8 cellular contexts compared by ENCODE assay signal in the genomic region with DNA sequence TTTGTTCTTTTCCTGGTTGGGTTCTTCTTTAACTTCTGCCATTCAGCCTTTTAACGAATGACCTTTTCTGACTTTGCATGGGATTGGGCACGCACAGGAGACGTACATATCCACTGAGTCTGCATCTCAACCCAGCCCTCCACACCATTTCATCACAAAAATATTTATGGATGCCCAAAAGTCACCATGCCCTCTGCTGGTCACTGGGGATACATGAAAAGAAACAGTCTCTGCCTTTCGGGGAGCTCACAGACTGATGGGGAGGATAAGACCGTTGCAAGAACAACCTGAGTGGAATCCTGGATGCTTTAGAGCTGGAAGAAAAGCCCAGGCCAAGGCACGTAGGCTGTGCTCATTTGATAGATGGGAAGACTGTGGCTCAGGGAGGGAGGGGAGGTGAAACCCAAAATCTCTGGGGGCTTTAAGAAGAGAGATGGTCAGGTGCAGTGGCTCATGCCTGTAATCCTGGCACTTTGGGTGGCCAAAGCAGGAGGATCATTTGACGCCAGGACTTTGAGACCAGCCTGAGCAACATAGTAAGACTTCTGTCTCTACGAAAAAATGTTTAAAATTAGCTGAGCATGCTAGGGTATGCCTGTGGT. TPM values are rescaled to one million over a fixed set of nuclear protein-coding genes. Genes with fewer than 3 reads are reported as not detected.
DNase-seq lines count a peak whose midpoint lies in the region; ATAC-seq and TF ChIP-seq lines count a peak whose summit lies in the region.

No MANE protein-coding gene starts in this region.

- no peaks in the 10 kb centered on the region for H3K79me2 ChIP-seq in GM23338 (replicated peaks; ENCODE audit: insufficient read depth)
- H3K79me2 ChIP-seq in PC-3 (ENCODE audit: low read length), result no peaks in the 10 kb centered on the region

- H3K4me3 ChIP-seq in GM23338 (no peak overlapping the region), PC-3 (ENCODE audit: low read length) (peak overlapping the region; percentile 53; the same call in 1 of the 2 replicates), lower lobe of right lung (no peak overlapping the region)

- H3K4me3 Mint-ChIP-seq in CD4-positive, alpha-beta T cell, result no peak overlapping the region
- H3K4me3 Mint-ChIP-seq in GM23338, result no peak overlapping the region
- H3K4me3 Mint-ChIP-seq in central memory CD8-positive, alpha-beta T cell, result no peak overlapping the region

- no peak overlapping the region for H3K27ac Mint-ChIP-seq in CD4-positive, alpha-beta T cell
- H3K27ac Mint-ChIP-seq in GM23338, result no peak overlapping the region
- no peak overlapping the region for H3K27ac Mint-ChIP-seq in central memory CD8-positive, alpha-beta T cell (ENCODE audit: low read depth)

- no peak overlapping the region for H3K9ac ChIP-seq in PC-3 (ENCODE audit: low read length)

- H2AFZ ChIP-seq in GM23338 (no peak overlapping the region), PC-3 (ENCODE audit: low read length) (peak overlapping the region; percentile 66)

- H3K4me2 ChIP-seq in GM23338 (no peak overlapping the region), PC-3 (ENCODE audit: low read length) (peak overlapping the region; percentile 81)

- H4K20me1 ChIP-seq in GM23338 (replicated peaks; ENCODE audit: insufficient read depth) (no peaks in the 10 kb centered on the region), PC-3 (ENCODE audit: low read length) (no peaks in the 10 kb centered on the region)

- no peak for TF ChIP-seq CTCF in CD4-positive, alpha-beta T cell (IDR thresholded peaks at IDR 0.05)
- peak; percentile 75 to 78 for TF ChIP-seq CTCF in GM23338 (conservative IDR thresholded peaks at IDR 0.05; ENCODE audit: low read depth in 2 of 2)
- TF ChIP-seq CTCF in PC-3 (conservative IDR thresholded peaks at IDR 0.05; ENCODE audit: low read depth, low read length), result peak; percentile 81
- TF ChIP-seq CTCF in lower lobe of right lung (IDR thresholded peaks at IDR 0.05), result peak; percentile 62

- intact Hi-C loops in CD4-positive, alpha-beta T cell (cut with DNase I, micrococcal nuclease), result no loop called here
- intact Hi-C loops in PC-3 (cut with micrococcal nuclease) (loop anchor here (1.0 to 10.0 kb wide), 2 partner anchors 54 to 86 kb away; partner anchors contain the start of genes MT1B and MT1F), lower lobe of right lung (cut with DNase I) (no loop called here)

- no peak overlapping the region for H3K27ac ChIP-seq in CD4-positive, alpha-beta T cell (ENCODE audit: low read depth, low read length)
- H3K27ac ChIP-seq in GM23338 (ENCODE audit: low read depth) (no peak overlapping the region), PC-3 (ENCODE audit: low read length) (no peak overlapping the region), lower lobe of right lung (no peak overlapping the region)

- H3F3A ChIP-seq in GM23338 (replicated peaks; ENCODE audit: low read depth), result no peaks in the 10 kb centered on the region
- peaks cover 5% of the 10 kb centered on the region for H3F3A ChIP-seq in PC-3 (ENCODE audit: low read length, unreplicated experiment)

- no peaks in the 10 kb centered on the region for H3K36me3 Mint-ChIP-seq in CD4-positive, alpha-beta T cell (ENCODE audit: low read depth)
- no peaks in the 10 kb centered on the region for H3K36me3 Mint-ChIP-seq in GM23338 (ENCODE audit: low read depth)
- no peaks in the 10 kb centered on the region for H3K36me3 Mint-ChIP-seq in central memory CD8-positive, alpha-beta T cell (ENCODE audit: insufficient read depth)

- ATAC-seq in CD4-positive, alpha-beta T cell (ENCODE audit: poor library complexity), result peak; percentile 46
- ATAC-seq in GM23338 (peak; percentile 77), PC-3 (peak; percentile 69; the same call in 1 of the 2 replicates), lower lobe of right lung (peak; percentile 56 to 63), GM18909 (IDR thresholded peaks at IDR 0.05; ENCODE audit: poor library complexity, unreplicated experiment) (no peak), GM18868 (IDR thresholded peaks at IDR 0.05; ENCODE audit: unreplicated experiment) (no peak), HG03469 (IDR thresholded peaks at IDR 0.05; ENCODE audit: unreplicated experiment) (no peak)
- ATAC-seq in central memory CD8-positive, alpha-beta T cell (replicated peaks; ENCODE audit: extremely low read depth, poor library complexity, severe bottlenecking), result peak; percentile 77

- no peaks in the 10 kb centered on the region for H3K4me1 ChIP-seq in GM23338 (ENCODE audit: insufficient read depth)
- H3K4me1 ChIP-seq in PC-3 (ENCODE audit: insufficient read depth, low read length), result peaks cover 14% of the 10 kb centered on the region
- peaks cover 5% of the 10 kb centered on the region for H3K4me1 ChIP-seq in lower lobe of right lung

- peak in 1 of 10 experiments; percentile 28 for DNase-seq in CD4-positive, alpha-beta T cell
- DNase-seq in GM23338 (ENCODE audit: low spot score), result peak; percentile 80
- DNase-seq in PC-3, result peak; percentile 68
- DNase-seq in central memory CD8-positive, alpha-beta T cell (ENCODE audit: low spot score in 2 of 2), result no peak
- DNase-seq in lower lobe of right lung, result no peak

- no TSS peak for BruUV-seq in PC-3 (replicated peaks; lab: Mats Ljungman, UMichigan)

- POLR2A ChIA-PET in CD4-positive, alpha-beta T cell (lab: Charles Lee), result interaction anchor here (1.3 to 1.4 kb wide), 2 partner anchors 10 to 87 kb away, joined by 3 to 5 read pairs; no protein-coding TSS in a partner anchor
- POLR2A ChIA-PET in PC-3 (lab: Charles Lee; ENCODE audit: unreplicated experiment), result no interaction called here

- no peaks in the 10 kb centered on the region for H3K27me3 Mint-ChIP-seq in CD4-positive, alpha-beta T cell
- H3K27me3 Mint-ChIP-seq in GM23338 (ENCODE audit: insufficient read depth, low read depth, poor library complexity), result peaks cover 5% of the 10 kb centered on the region
- H3K27me3 Mint-ChIP-seq in central memory CD8-positive, alpha-beta T cell, result peaks cover 13% of the 10 kb centered on the region

- H3K9me3 Mint-ChIP-seq in CD4-positive, alpha-beta T cell, result no peaks in the 10 kb centered on the region
- no peaks in the 10 kb centered on the region for H3K9me3 Mint-ChIP-seq in GM23338
- H3K9me3 Mint-ChIP-seq in central memory CD8-positive, alpha-beta T cell, result no peaks in the 10 kb centered on the region

- H3K9me2 ChIP-seq in GM23338 (ENCODE audit: insufficient read depth), result no peaks in the 10 kb centered on the region
- no peaks in the 10 kb centered on the region for H3K9me2 ChIP-seq in PC-3 (replicated peaks; ENCODE audit: low read length)

- H3K9me3 ChIP-seq in CD4-positive, alpha-beta T cell (ENCODE audit: control insufficient read depth, low read length), result no peaks in the 10 kb centered on the region
- H3K9me3 ChIP-seq in PC-3 (ENCODE audit: low read length) (no peaks in the 10 kb centered on the region), lower lobe of right lung (no peaks in the 10 kb centered on the region)

- peaks cover 7% of the 10 kb centered on the region for H3K27me3 ChIP-seq in CD4-positive, alpha-beta T cell (ENCODE audit: control insufficient read depth, insufficient read depth, low read length)
- peaks cover under 1% of the 10 kb centered on the region; the same call in 1 of the 2 replicates for H3K27me3 ChIP-seq in GM23338 (ENCODE audit: insufficient read depth)
- H3K27me3 ChIP-seq in PC-3 (ENCODE audit: low read length), result no peaks in the 10 kb centered on the region
- H3K27me3 ChIP-seq in lower lobe of right lung (ENCODE audit: low read depth), result no peaks in the 10 kb centered on the region

- no peaks in the 10 kb centered on the region for H3K36me3 ChIP-seq in GM23338 (ENCODE audit: insufficient read depth)
- H3K36me3 ChIP-seq in PC-3 (ENCODE audit: low read depth, low read length), result no peaks in the 10 kb centered on the region
- H3K36me3 ChIP-seq in lower lobe of right lung, result no peaks in the 10 kb centered on the region

- CTCF ChIA-PET in CD4-positive, alpha-beta T cell (lab: Charles Lee), result interaction anchor here (0.7 to 0.9 kb wide), 2 partner anchors 87 to 102 kb away, joined by 4 read pairs; no protein-coding TSS in a partner anchor
- CTCF ChIA-PET in PC-3 (lab: Charles Lee), result interaction anchor here (0.5 to 1.1 kb wide), 7 partner anchors 26 to 1184 kb away, joined by 3 to 17 read pairs (median 4); no protein-coding TSS in a partner anchor

- no peaks in the 10 kb centered on the region for H3K4me1 Mint-ChIP-seq in CD4-positive, alpha-beta T cell (ENCODE audit: low read depth)
- H3K4me1 Mint-ChIP-seq in GM23338, result no peaks in the 10 kb centered on the region
- H3K4me1 Mint-ChIP-seq in central memory CD8-positive, alpha-beta T cell, result peaks cover 7% of the 10 kb centered on the region

TF ChIP-seq in GM23338, 12 proteins besides CTCF, POLR2A, EP300 and RAD21 (continues in another document):
- TF ChIP-seq JUNB (IDR thresholded peaks at IDR 0.05; ENCODE audit: unreplicated experiment) (no peak), ZNF331 (CRISPR knock-in tag; IDR thresholded peaks at IDR 0.05; ENCODE audit: low read depth) (no peak), NANOG (IDR thresholded peaks at IDR 0.05; ENCODE audit: borderline replicate concordance) (no peak), POLR2AphosphoS5 (IDR thresholded peaks at IDR 0.05; ENCODE audit: low read depth) (no peak)

RNA-seq across cellular contexts. Expression of gene MT2A, which starts 7.9 kb away (rescaled TPM):
- total RNA-seq in CD4-positive, alpha-beta T cell, result 10 to 100 TPM; 47.1 to 50.8 TPM
- 8.9 and 13.9 TPM in 2 replicates for total RNA-seq in GM23338 (2014; rRNA removed; shearing (Covaris generic))
- polyA plus RNA-seq in GM23338 (2016; fragmentation: Nextera tagmentation; extraction: Ambion mirVana), result 243 and 267 TPM in 2 replicates
- total RNA-seq in PC-3 (2014; rRNA removed) (683 and 758 TPM in 2 replicates), lower lobe of right lung (223 TPM)

RNA-seq across cellular contexts. Expression of gene MT3, which starts 11.2 kb away (rescaled TPM):
- under 1 TPM in 1 of 2 experiments, not detected in 1; 0.50 TPM for total RNA-seq in CD4-positive, alpha-beta T cell
- total RNA-seq in GM23338 (2014; rRNA removed; shearing (Covaris generic)), result not detected in 2 replicates
- not detected in 2 replicates for polyA plus RNA-seq in GM23338 (2016; fragmentation: Nextera tagmentation; extraction: Ambion mirVana)
- not detected in 2 replicates for total RNA-seq in PC-3 (2014; rRNA removed)
- total RNA-seq in lower lobe of right lung, result not detected

RNA-seq across cellular contexts. Expression of gene MT1E, which starts 25.1 kb away (rescaled TPM):
- total RNA-seq in CD4-positive, alpha-beta T cell, result 1 to 10 TPM; 2.5 to 2.9 TPM
- total RNA-seq in GM23338 (2014; rRNA removed; shearing (Covaris generic)), result 13.9 and 31.0 TPM in 2 replicates
- 121 and 133 TPM in 2 replicates for polyA plus RNA-seq in GM23338 (2016; fragmentation: Nextera tagmentation; extraction: Ambion mirVana)
- total RNA-seq in PC-3 (2014; rRNA removed), result not detected in 2 replicates
- 158 TPM for total RNA-seq in lower lobe of right lung

RNA-seq across cellular contexts. Expression of gene MT1M, which starts 32.0 kb away (rescaled TPM):
- not detected for total RNA-seq in CD4-positive, alpha-beta T cell
- 1.1 TPM in 1 of 2 replicates, not detected in the other for total RNA-seq in GM23338 (2014; rRNA removed; shearing (Covaris generic))
- 4.7 and 6.1 TPM in 2 replicates for polyA plus RNA-seq in GM23338 (2016; fragmentation: Nextera tagmentation; extraction: Ambion mirVana)
- total RNA-seq in PC-3 (2014; rRNA removed) (1.3 and 1.5 TPM in 2 replicates), lower lobe of right lung (29.8 TPM)

RNA-seq across cellular contexts. Expression of gene MT4, which starts 35.6 kb away (rescaled TPM):
- not detected for total RNA-seq in CD4-positive, alpha-beta T cell
- total RNA-seq in GM23338 (2014; rRNA removed; shearing (Covaris generic)), result not detected in 2 replicates
- polyA plus RNA-seq in GM23338 (2016; fragmentation: Nextera tagmentation; extraction: Ambion mirVana), result not detected in 2 replicates
- total RNA-seq in PC-3 (2014; rRNA removed) (not detected in 2 replicates), lower lobe of right lung (not detected)

Comparison
In these comparisons a context has a peak if more than half of its experiments do, and no peak if none do; other contexts are left out.
1. ATAC-seq: peak in CD4-positive, alpha-beta T cell (single experiment), GM23338 (single experiment), PC-3 (single experiment), central memory CD8-positive, alpha-beta T cell (single experiment) and lower lobe of right lung (2 of 2); none in GM18909 (single experiment), GM18868 (single experiment) and HG03469 (single experiment).
2. DNase-seq: peak in GM23338 (single experiment) and PC-3 (single experiment); none in central memory CD8-positive, alpha-beta T cell (0 of 2) and lower lobe of right lung (single experiment).